Comparison of ENCODE assay signal across 8 cellular contexts in genomic region chr5:135191084-135191826, GRCh38.
DNase-seq lines count a peak whose midpoint lies in the region; ATAC-seq, FAIRE-seq and TF ChIP-seq lines count a peak whose summit lies in the region.

No MANE protein-coding gene starts in this region.

- peaks cover 67% of the 10 kb centered on the region for H3K27me3 Mint-ChIP-seq in activated naive CD4-positive, alpha-beta T cell treated with anti-CD3 and anti-CD28 coated beads, Interleukin-2, amount 10 ng/mL, durations not matched to agents 7 days and 5 days

- DNase-seq in D721Med (ENCODE audit: insufficient read length, low spot score) (peak; percentile 57), KBM-7 (peak; percentile 87), SK-MEL-5 (ENCODE audit: low read depth, low spot score) (peak; percentile 66), head of caudate nucleus (peak; percentile 30 to 86 (median 74)), tibial artery (peak; percentile 67 to 85)
- peak; percentile 84 for DNase-seq in activated naive CD4-positive, alpha-beta T cell treated with anti-CD3 and anti-CD28 coated beads, Interleukin-2, amount 10 ng/mL, durations not matched to agents 7 days and 5 days

- peak overlapping the region; percentile 26 for H3K4me3 ChIP-seq in parathyroid adenoma (ENCODE audit: low read depth, low read length)
- peak overlapping the region; percentile 51 to 60 for H3K4me3 ChIP-seq in tibial artery

- H3K27ac Mint-ChIP-seq in activated naive CD4-positive, alpha-beta T cell treated with anti-CD3 and anti-CD28 coated beads, Interleukin-2, amount 10 ng/mL, durations not matched to agents 7 days and 5 days: no peak overlapping the region

- no peaks in the 10 kb centered on the region for H3K79me2 ChIP-seq in parathyroid adenoma

- in situ Hi-C loops in KBM-7 (cut with MboI; ENCODE audit: low pct_unique_long_range_greater_than_20kb, low sequenced_read_pairs): no loop called here
- in situ Hi-C loops in SK-MEL-5 (cut with HindIII; ENCODE audit: low pct_unique_long_range_greater_than_20kb, low sequenced_read_pairs): no loop called here

- H3K36me3 ChIP-seq in parathyroid adenoma (ENCODE audit: control insufficient read depth, insufficient read depth, low read length): no peaks in the 10 kb centered on the region
- H3K36me3 ChIP-seq in tibial artery: no peaks in the 10 kb centered on the region

- H3K4me1 ChIP-seq in parathyroid adenoma (peaks cover 2% of the 10 kb centered on the region), tibial artery (peaks cover 0 to 20% (median 12%) of the 10 kb centered on the region in 4 donors)

- H3K27me3 ChIP-seq in parathyroid adenoma (ENCODE audit: control insufficient read depth, insufficient read depth, low read length) (no peaks in the 10 kb centered on the region), tibial artery (no peaks in the 10 kb centered on the region)

- H3K4me1 Mint-ChIP-seq in activated naive CD4-positive, alpha-beta T cell treated with anti-CD3 and anti-CD28 coated beads, Interleukin-2, amount 10 ng/mL, durations not matched to agents 7 days and 5 days: peaks cover 7% of the 10 kb centered on the region

- no peak overlapping the region for H3K27ac ChIP-seq in parathyroid adenoma
- peak overlapping the region; percentile 19 to 30 for H3K27ac ChIP-seq in tibial artery

- intact Hi-C loops in head of caudate nucleus (cut with DNase I) (no loop called here), tibial artery (cut with DNase I; ENCODE audit: low total_unique reads) (loop anchor here (5.0 to 10.0 kb wide), 2 partner anchors 141 to 156 kb away; partner anchors contain the start of gene PITX1)

- FAIRE-seq in D721Med (lab: Jason Lieb, UNC): no peak

- H3K4me3 Mint-ChIP-seq in activated naive CD4-positive, alpha-beta T cell treated with anti-CD3 and anti-CD28 coated beads, Interleukin-2, amount 10 ng/mL, durations not matched to agents 7 days and 5 days: peak overlapping the region; percentile 57

- H3K4me2 ChIP-seq in parathyroid adenoma (ENCODE audit: low read length): peak overlapping the region; percentile 75

- TF ChIP-seq CTCF in D721Med (IDR thresholded peaks at IDR 0.05; ENCODE audit: insufficient read depth, missing control alignments) (peak; percentile 89), parathyroid adenoma (IDR thresholded peaks at IDR 0.05) (peak; percentile 81), tibial artery (IDR thresholded peaks at IDR 0.05) (peak; percentile 83 to 95)

- H2AFZ ChIP-seq in parathyroid adenoma: peak overlapping the region; percentile 79

- H3K36me3 Mint-ChIP-seq in activated naive CD4-positive, alpha-beta T cell treated with anti-CD3 and anti-CD28 coated beads, Interleukin-2, amount 10 ng/mL, durations not matched to agents 7 days and 5 days: no peaks in the 10 kb centered on the region

- no peaks in the 10 kb centered on the region for H3K9me3 ChIP-seq in parathyroid adenoma (ENCODE audit: control insufficient read depth, low read length)
- no peaks in the 10 kb centered on the region for H3K9me3 ChIP-seq in tibial artery

- H3K9me3 Mint-ChIP-seq in activated naive CD4-positive, alpha-beta T cell treated with anti-CD3 and anti-CD28 coated beads, Interleukin-2, amount 10 ng/mL, durations not matched to agents 7 days and 5 days: no peaks in the 10 kb centered on the region

- CTCF ChIA-PET in activated naive CD4-positive, alpha-beta T cell treated with anti-CD3 and anti-CD28 coated beads, Interleukin-2, amount 10 ng/mL, durations not matched to agents 7 days and 5 days (lab: Charles Lee): interaction anchor here (0.7 to 1.8 kb wide), 11 partner anchors 10 to 275 kb away, joined by 3 to 6 read pairs (median 4); no protein-coding TSS in a partner anchor

- H3K9ac ChIP-seq in parathyroid adenoma: no peak overlapping the region

- ATAC-seq in GM21423 (IDR thresholded peaks at IDR 0.05; ENCODE audit: unreplicated experiment): peak; percentile 87
